ENCODE assay signal across 24 cellular contexts in genomic region chr10:122675278-122675677, GRCh38. TPM values are rescaled to one million over a fixed set of nuclear protein-coding genes. Genes with fewer than 3 reads are reported as not detected.
"Had no signal": no experiment of that assay in that cellular context is flagged by ENCODE, and none has a peak within 500 bp of the region (broad histone marks: within the 10 kb centered on the region; RNA-seq: fewer than 3 reads in every experiment).

No MANE protein-coding gene starts in this region.

- H3K27ac ChIP-seq: SJCRH30 had no signal

- ATAC-seq: HepG2, SK-N-SH treated with all-trans-retinoic acid at 6 μM for 48 hours had no signal

- H3K4me1 ChIP-seq: SJCRH30 had no signal

- H3K27me3 ChIP-seq: MG63 had no signal

- H3K4me3 ChIP-seq: MG63, SJCRH30 had no signal

- DNase-seq: IMR-90, Karpas-422, KG1, MG63, NCI-H1092, NCI-H1105 treated with DMSO at 0.1 percent for 48 hours, NCI-H1417 treated with DMSO at 0.1 percent for 48 hours, NCI-H146, NCI-H187, NCI-H2029, NCI-H2081 treated with DMSO at 0.1 percent for 48 hours, NCI-H2171, NCI-H226, NCI-H446, NCI-H510A, NCI-H524 treated with DMSO at 0.1 percent for 48 hours, NCI-H69, NCI-H774, RPMI8226, SHP77 treated with DMSO at 0.1 percent for 48 hours, SJCRH30 had no signal

- H3K36me3 ChIP-seq: MG63, SJCRH30 had no signal

- H3K9me3 ChIP-seq: MG63, SJCRH30 had no signal

RNA-seq across cellular contexts. Expression of gene C10orf120, which starts 24.4 kb away (rescaled TPM):
- total RNA-seq: HepG2, HT1080, IMR-90, SJCRH30 had no signal
- polyA plus RNA-seq: HepG2, IMR-90 had no signal
